In the genomic region with DNA sequence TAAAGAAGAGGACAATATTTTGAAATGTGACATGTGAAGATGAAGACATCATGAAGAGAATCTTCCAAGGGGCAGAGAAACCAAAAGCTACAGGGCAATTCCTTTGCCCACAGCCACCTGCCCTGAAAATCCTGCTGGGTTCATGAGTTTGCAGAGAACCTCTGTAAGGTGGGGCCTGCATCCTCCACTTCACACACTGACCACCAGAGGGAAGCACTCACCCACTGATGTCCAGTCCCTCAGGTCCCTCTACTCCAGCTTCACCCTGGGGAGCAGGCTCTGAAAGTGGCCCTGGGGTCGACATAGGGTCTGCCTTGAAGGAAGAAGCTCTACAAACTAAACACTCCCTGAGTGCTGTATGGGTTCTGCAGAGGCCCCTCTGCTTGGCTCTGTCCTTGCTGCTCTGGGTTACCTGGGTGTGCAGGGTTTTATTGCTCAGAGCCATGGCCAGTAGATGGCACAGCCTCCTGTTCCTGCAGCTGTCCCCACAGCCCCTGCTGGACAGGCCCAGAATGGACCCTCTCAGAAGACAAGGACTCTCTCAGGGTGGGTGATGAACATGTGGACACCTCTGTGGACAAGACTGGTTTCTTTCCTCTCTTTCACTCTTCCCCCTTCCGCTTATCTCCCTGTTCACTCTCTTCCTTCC, we compare ENCODE assay signal across 1 cellular context.
A peak's percentile ranks its signal among the peaks of the same experiment; 100 is the strongest.
TF ChIP-seq lines count a peak whose summit lies in the region.

No MANE protein-coding gene starts in this region.

TF ChIP-seq in HepG2, 621 proteins besides CTCF, POLR2A, EP300 and RAD21:
- TF ChIP-seq STAG1 (CRISPR knock-in tag; IDR thresholded peaks at IDR 0.05) (peak; percentile 35), MED13 (CRISPR knock-in tag; IDR thresholded peaks at IDR 0.05) (0 out of 2 replicates have a peak, but pooled peaks have one; percentile 26), SALL1 (CRISPR knock-in tag; IDR thresholded peaks at IDR 0.05) (0 out of 2 replicates have a peak, but pooled peaks have one; percentile 16), HMGXB4 (CRISPR knock-in tag; IDR thresholded peaks at IDR 0.05; ENCODE audit: borderline replicate concordance in 1 of 2, low read depth in 1 of 2) (0 out of 4 replicates have a peak, but pooled peaks of 1 of the 2 experiments have one; percentile 34), XRCC5 (optimal IDR thresholded peaks at IDR 0.05; ENCODE audit: low read length) (peak; percentile 15), ZFX (CRISPR knock-in tag; IDR thresholded peaks at IDR 0.05; ENCODE audit: low read depth) (peak; percentile 36; the same call in 1 of the 2 replicates), SMC3 (IDR thresholded peaks at IDR 0.05; ENCODE audit: low read length) (peak; percentile 26; the same call in 1 of the 2 replicates)
